Comparison of ENCODE assay signal across 15 cellular contexts in genomic region chr6:2478200-2478599, GRCh38.
A peak's percentile ranks its signal among the peaks of the same experiment; 100 is the strongest.
DNase-seq lines count a peak whose midpoint lies in the region; ATAC-seq and TF ChIP-seq lines count a peak whose summit lies in the region.
"Had no signal": no experiment of that assay in that cellular context is flagged by ENCODE, and none has a peak within 500 bp of the region (broad histone marks: within the 10 kb centered on the region; RNA-seq: fewer than 3 reads in every experiment).

No MANE protein-coding gene starts in this region.

- DNase-seq in Right ventricle myocardium inferior (ENCODE audit: missing footprints) (no peak), cardiac septum (ENCODE audit: low spot score) (no peak), choroid plexus epithelial cell (ENCODE audit: low read depth) (peak; percentile 85), left kidney (ENCODE audit: low read depth, low spot score) (peak; percentile 82), endodermal cell (no peak), NCI-H187 (lab: John Stamatoyannopoulos, UW) (no peak)
- DNase-seq: DMS79, naive B cell, NCI-H1417 treated with DMSO at 0.1 percent for 48 hours, SK-N-SH, upper lobe of right lung had no signal

- H3K27me3 ChIP-seq in endodermal cell (ENCODE audit: control insufficient read depth, insufficient read depth, low read length, poor library complexity, severe bottlenecking): no peaks in the 10 kb centered on the region
- H3K27me3 ChIP-seq: upper lobe of right lung had no signal

- no peak overlapping the region for H3K27ac ChIP-seq in endodermal cell (ENCODE audit: low read depth, low read length)
- H3K27ac ChIP-seq: upper lobe of right lung had no signal

- no peak overlapping the region for H3K4me3 Mint-ChIP-seq in endodermal cell
- H3K4me3 Mint-ChIP-seq: naive B cell, WTC11 had no signal

- H3K27me3 Mint-ChIP-seq in endodermal cell (ENCODE audit: insufficient read depth): no peaks in the 10 kb centered on the region

- H3K36me3 Mint-ChIP-seq in endodermal cell (ENCODE audit: low read depth): no peaks in the 10 kb centered on the region

- no peak overlapping the region for H3K9ac ChIP-seq in endodermal cell (ENCODE audit: extremely low read depth, low read length, poor library complexity, severe bottlenecking)
- H3K9ac ChIP-seq: SK-N-SH had no signal

- no peak overlapping the region for H3K27ac Mint-ChIP-seq in endodermal cell
- H3K27ac Mint-ChIP-seq: WTC11 had no signal

- no peaks in the 10 kb centered on the region for H3K9me3 ChIP-seq in endodermal cell (ENCODE audit: control insufficient read depth, low read length)
- H3K9me3 ChIP-seq: HAP-1, SK-N-SH, upper lobe of right lung had no signal

- TF ChIP-seq CTCF in choroid plexus epithelial cell (conservative IDR thresholded peaks at IDR 0.05; ENCODE audit: low read depth, low read length) (no peak), endodermal cell (conservative IDR thresholded peaks at IDR 0.05) (no peak)

- intact Hi-C loops in Right ventricle myocardium inferior (cut with DNase I) (no loop called here), cardiac septum (cut with DNase I) (no loop called here)

- ATAC-seq in Right ventricle myocardium inferior: peak; percentile 58
- ATAC-seq in GM18873 (IDR thresholded peaks at IDR 0.05; ENCODE audit: low FRiP score, unreplicated experiment): no peak
- ATAC-seq in HG03439 (IDR thresholded peaks at IDR 0.05; ENCODE audit: unreplicated experiment): no peak
- ATAC-seq: WTC11 had no signal

- H3K9me3 Mint-ChIP-seq in endodermal cell: peaks cover 9% of the 10 kb centered on the region

- no peaks in the 10 kb centered on the region for H3K4me1 ChIP-seq in endodermal cell (ENCODE audit: control insufficient read depth, insufficient read depth, low read length)
- H3K4me1 ChIP-seq: HAP-1 had no signal

- no peaks in the 10 kb centered on the region for H3K36me3 ChIP-seq in endodermal cell (ENCODE audit: control insufficient read depth, insufficient read depth, low read length)
- H3K36me3 ChIP-seq: HAP-1, upper lobe of right lung had no signal

- no peaks in the 10 kb centered on the region for H3K4me1 Mint-ChIP-seq in endodermal cell
- H3K4me1 Mint-ChIP-seq: naive B cell, WTC11 had no signal

- H3K4me3 ChIP-seq in choroid plexus epithelial cell (ENCODE audit: low read depth, low read length) (no peak overlapping the region), endodermal cell (ENCODE audit: low read length) (no peak overlapping the region)
- H3K4me3 ChIP-seq: HAP-1, upper lobe of right lung had no signal

- WGBS in endodermal cell (ENCODE audit: insufficient coverage in 1 of 2, insufficient read length in 1 of 2), 2 experiments: 85 to 100% methylated on average over 3 to 9 of the region's 9 CpGs

Comparison
In these comparisons a context has a peak if more than half of its experiments do, and no peak if none do; other contexts are left out.
1. DNase-seq: peak in choroid plexus epithelial cell (single experiment) and left kidney (single experiment); none in Right ventricle myocardium inferior (single experiment), cardiac septum (single experiment), endodermal cell (single experiment) and NCI-H187 (0 of 2).